Comparison of ENCODE assay signal across 17 cellular contexts in the genomic region with DNA sequence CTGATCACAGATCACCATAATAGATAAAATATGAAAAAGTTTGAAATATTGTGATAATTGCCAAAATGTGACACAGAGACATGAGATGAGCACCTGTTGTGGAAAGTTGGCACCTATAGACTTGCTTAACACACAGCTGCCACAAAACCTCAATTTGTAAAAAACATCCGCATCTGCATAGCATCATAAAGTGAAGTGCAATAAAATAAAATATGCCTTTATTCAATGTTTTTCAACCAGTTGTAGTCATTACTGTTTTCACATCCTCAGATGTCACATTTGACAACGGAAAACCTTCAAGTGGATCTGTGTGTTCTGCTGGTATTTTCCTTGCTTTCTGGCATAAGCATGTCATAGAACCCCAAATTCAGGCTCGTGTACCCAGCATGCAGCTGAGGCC. TPM values are rescaled to one million over a fixed set of nuclear protein-coding genes. Genes with fewer than 3 reads are reported as not detected.
DNase-seq lines count a peak whose midpoint lies in the region; ATAC-seq and TF ChIP-seq lines count a peak whose summit lies in the region.
"Had no signal": no experiment of that assay in that cellular context is flagged by ENCODE, and none has a peak within 500 bp of the region (broad histone marks: within the 10 kb centered on the region; RNA-seq: fewer than 3 reads in every experiment).

No MANE protein-coding gene starts in this region.

- CTCF ChIA-PET in CD4-positive, alpha-beta memory T cell (lab: Charles Lee; ENCODE audit: partially characterized antibody): interaction anchor here (1.6 to 2.7 kb wide), 2 partner anchors 8 to 146 kb away, joined by 5 to 10 read pairs; no protein-coding TSS in a partner anchor
- CTCF ChIA-PET in T-cell (lab: Charles Lee): interaction anchor here in 1 of 2 donors (1.1 kb wide), 1 partner anchor 104 kb away, joined by 4 read pairs; no protein-coding TSS in a partner anchor

- H3K36me3 ChIP-seq in CD4-positive, alpha-beta memory T cell (ENCODE audit: insufficient read depth, low read length): no peaks in the 10 kb centered on the region
- H3K36me3 ChIP-seq: BLaER1 had no signal

- no peak overlapping the region for H3K4me3 Mint-ChIP-seq in activated CD4-positive, alpha-beta T cell treated with anti-CD3 and anti-CD28 coated beads, Interleukin-2, amount 10 ng/mL, durations not matched to agents 24 days and 14 days
- peak overlapping the region in 4 of 8 donors; percentile 19 to 65 (median 42) for H3K4me3 Mint-ChIP-seq in CD4-positive, alpha-beta memory T cell
- H3K4me3 Mint-ChIP-seq in T-cell (no peak overlapping the region), natural killer cell (peak overlapping the region; percentile 79)
- H3K4me3 Mint-ChIP-seq: CD14-positive monocyte, HFFc6 had no signal

- peak in 1 of 4 experiments; percentile 53 for ATAC-seq in T-cell (replicated peaks in 1 of 4)
- ATAC-seq in natural killer cell: peak; percentile 59 to 77 (median 67)
- ATAC-seq: HCT116 had no signal

- no peak overlapping the region for H3K4me3 ChIP-seq in CD4-positive, alpha-beta memory T cell (ENCODE audit: low read length in 2 of 2)
- H3K4me3 ChIP-seq: BLaER1 had no signal

- H3K27me3 ChIP-seq in CD4-positive, alpha-beta memory T cell (ENCODE audit: insufficient read depth, low read length): no peaks in the 10 kb centered on the region
- H3K27me3 ChIP-seq: BLaER1 had no signal

- H3K27ac ChIP-seq in CD4-positive, alpha-beta memory T cell (ENCODE audit: low read depth, low read length): no peak overlapping the region
- H3K27ac ChIP-seq: BLaER1 had no signal

- H3K4me1 Mint-ChIP-seq in activated CD4-positive, alpha-beta T cell treated with anti-CD3 and anti-CD28 coated beads, Interleukin-2, amount 10 ng/mL, durations not matched to agents 24 days and 14 days: peaks cover 2% of the 10 kb centered on the region
- peaks cover 3 to 19% (median 12%) of the 10 kb centered on the region in 4 donors for H3K4me1 Mint-ChIP-seq in CD4-positive, alpha-beta memory T cell
- H3K4me1 Mint-ChIP-seq in T-cell (peaks cover 0 to 14% (median 13%) of the 10 kb centered on the region in 3 donors), natural killer cell (peaks cover 27 to 43% of the 10 kb centered on the region in 2 donors)

- peak; percentile 31 for DNase-seq in activated CD4-positive, alpha-beta T cell treated with anti-CD3 and anti-CD28 coated beads, Interleukin-2, amount 10 ng/mL, durations not matched to agents 24 days and 14 days
- no peak for DNase-seq in activated CD4-positive, alpha-beta T cell treated with anti-CD3 and anti-CD28 coated beads, Interleukin-2, amount 50 U/mL, for 1 hour
- peak in 4 of 5 donors; percentile 4 to 16 (median 10) for DNase-seq in CD4-positive, alpha-beta memory T cell
- DNase-seq in T-cell (no peak), natural killer cell (no peak), SHP77 (lab: John Stamatoyannopoulos, UW) (no peak), NCI-H69 (lab: John Stamatoyannopoulos, UW) (no peak)
- DNase-seq in effector CD8-positive, alpha-beta T cell (lab: John Stamatoyannopoulos, UW): no peak
- DNase-seq: 8988T, Caco-2, GOT3, H7, HFFc6 had no signal

- H3K9me3 ChIP-seq in CD4-positive, alpha-beta memory T cell (ENCODE audit: control insufficient read depth in 1 of 2, low read length in 2 of 2): no peaks in the 10 kb centered on the region

- no peak overlapping the region for H3K27ac Mint-ChIP-seq in activated CD4-positive, alpha-beta T cell treated with anti-CD3 and anti-CD28 coated beads, Interleukin-2, amount 10 ng/mL, durations not matched to agents 24 days and 14 days
- H3K27ac Mint-ChIP-seq in CD4-positive, alpha-beta memory T cell: peak overlapping the region; percentile 26 to 89 (median 78)
- peak overlapping the region; percentile 53 to 59 for H3K27ac Mint-ChIP-seq in T-cell
- H3K27ac Mint-ChIP-seq in natural killer cell: peak overlapping the region; percentile 88
- H3K27ac Mint-ChIP-seq: HFFc6, IgD-negative memory B cell had no signal

- no peak for TF ChIP-seq CTCF in natural killer cell (IDR thresholded peaks at IDR 0.05)

- no peaks in the 10 kb centered on the region for H3K36me3 Mint-ChIP-seq in activated CD4-positive, alpha-beta T cell treated with anti-CD3 and anti-CD28 coated beads, Interleukin-2, amount 10 ng/mL, durations not matched to agents 24 days and 14 days (ENCODE audit: low read depth)
- no peaks in the 10 kb centered on the region for H3K36me3 Mint-ChIP-seq in CD4-positive, alpha-beta memory T cell
- no peaks in the 10 kb centered on the region for H3K36me3 Mint-ChIP-seq in T-cell
- H3K36me3 Mint-ChIP-seq in natural killer cell: no peaks in the 10 kb centered on the region
- H3K36me3 Mint-ChIP-seq: IgD-negative memory B cell had no signal

- H3K4me1 ChIP-seq in CD4-positive, alpha-beta memory T cell (ENCODE audit: insufficient read depth, low read length): peaks cover 6% of the 10 kb centered on the region

- intact Hi-C loops in activated CD4-positive, alpha-beta T cell treated with anti-CD3 and anti-CD28 coated beads, Interleukin-2, amount 10 ng/mL, durations not matched to agents 24 days and 14 days (cut with micrococcal nuclease): no loop called here
- intact Hi-C loops in CD4-positive, alpha-beta memory T cell (cut with micrococcal nuclease): loop anchor here (5.0 kb wide), 1 partner anchor 37 kb away; no protein-coding TSS in a partner anchor
- intact Hi-C loops in natural killer cell (cut with micrococcal nuclease): loop anchor here (2.0 to 10.0 kb wide), 2 partner anchors 37 to 705 kb away; no protein-coding TSS in a partner anchor

- H3K27me3 Mint-ChIP-seq in activated CD4-positive, alpha-beta T cell treated with anti-CD3 and anti-CD28 coated beads, Interleukin-2, amount 10 ng/mL, durations not matched to agents 24 days and 14 days: peaks cover 42% of the 10 kb centered on the region
- peaks cover 1 to 3% of the 10 kb centered on the region in 2 donors for H3K27me3 Mint-ChIP-seq in CD4-positive, alpha-beta memory T cell
- H3K27me3 Mint-ChIP-seq in T-cell (peaks cover 3 to 12% of the 10 kb centered on the region in 2 donors), natural killer cell (ENCODE audit: low read depth in 2 of 2) (no peaks in the 10 kb centered on the region)

- POLR2A ChIA-PET in CD4-positive, alpha-beta memory T cell (lab: Charles Lee; ENCODE audit: partially characterized antibody): no interaction called here
- POLR2A ChIA-PET in T-cell (lab: Charles Lee): no interaction called here

- no peaks in the 10 kb centered on the region for H3K9me3 Mint-ChIP-seq in activated CD4-positive, alpha-beta T cell treated with anti-CD3 and anti-CD28 coated beads, Interleukin-2, amount 10 ng/mL, durations not matched to agents 24 days and 14 days
- H3K9me3 Mint-ChIP-seq in CD4-positive, alpha-beta memory T cell: no peaks in the 10 kb centered on the region
- H3K9me3 Mint-ChIP-seq in T-cell (no peaks in the 10 kb centered on the region), natural killer cell (peaks cover 0 to 3% of the 10 kb centered on the region in 2 donors)
- H3K9me3 Mint-ChIP-seq: HFFc6 had no signal

RNA-seq across cellular contexts. Expression of a gene that starts 50.2 kb away (rescaled TPM):
- total RNA-seq in activated CD4-positive, alpha-beta T cell treated with anti-CD3 and anti-CD28 coated beads, Interleukin-2, amount 10 ng/mL, durations not matched to agents 24 days and 14 days: 13.9 and 14.4 TPM in 2 replicates
- 10 to 100 TPM; 38.3 to 38.8 TPM for total RNA-seq in CD4-positive, alpha-beta memory T cell
- 10 to 100 TPM; 41.0 to 57.9 TPM for polyA plus RNA-seq in CD4-positive, alpha-beta memory T cell
- total RNA-seq in T-cell (10 to 100 TPM; 23.6 to 42.4 (median 28.5) TPM), natural killer cell (100 to 1,000 TPM in 2 of 3 donors, 10 to 100 TPM in 1; 77.5 to 128 (median 100) TPM)

Comparison
In these comparisons a context has a peak if more than half of its experiments do, and no peak if none do; other contexts are left out.
1. DNase-seq: peak in activated CD4-positive, alpha-beta T cell treated with anti-CD3 and anti-CD28 coated beads, Interleukin-2, amount 10 ng/mL, durations not matched to agents 24 days and 14 days (single experiment) and CD4-positive, alpha-beta memory T cell (4 of 5); none in activated CD4-positive, alpha-beta T cell treated with anti-CD3 and anti-CD28 coated beads, Interleukin-2, amount 50 U/mL, for 1 hour (single experiment), T-cell (0 of 34), natural killer cell (single experiment), SHP77 (0 of 2), NCI-H69 (single experiment) and effector CD8-positive, alpha-beta T cell (single experiment).